In the genomic region with DNA sequence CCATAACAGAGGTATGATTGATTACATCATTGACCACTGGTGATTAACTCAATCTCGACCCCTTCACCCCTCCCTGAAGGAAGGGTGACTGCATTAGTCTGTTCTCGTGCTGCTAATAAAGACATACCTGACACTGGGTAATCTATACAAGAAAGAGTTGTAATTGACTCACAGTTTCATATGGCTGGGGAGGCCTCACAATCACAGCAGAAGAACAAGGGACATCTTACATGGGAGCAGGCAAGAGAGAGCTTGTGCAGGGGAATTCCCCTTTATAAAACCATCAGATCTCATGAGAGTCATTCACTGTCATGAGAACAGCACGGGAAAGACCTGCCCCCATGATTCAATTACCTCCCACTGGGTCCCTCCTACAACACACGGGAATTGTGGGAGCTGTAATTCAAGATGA, we compare ENCODE assay signal across 9 cellular contexts. TPM values are rescaled to one million over a fixed set of nuclear protein-coding genes. Genes with fewer than 3 reads are reported as not detected.
DNase-seq lines count a peak whose midpoint lies in the region; ATAC-seq and TF ChIP-seq lines count a peak whose summit lies in the region.
"Had no signal": no experiment of that assay in that cellular context is flagged by ENCODE, and none has a peak within 500 bp of the region (broad histone marks: within the 10 kb centered on the region; RNA-seq: fewer than 3 reads in every experiment).

No MANE protein-coding gene starts in this region.

- in situ Hi-C loops in KBM-7 (cut with MboI; ENCODE audit: low pct_unique_long_range_greater_than_20kb, low sequenced_read_pairs): no loop called here

- no peak for TF ChIP-seq CTCF in heart right ventricle (IDR thresholded peaks at IDR 0.05)

- no peaks in the 10 kb centered on the region for H3K27me3 ChIP-seq in heart right ventricle
- H3K27me3 ChIP-seq: spleen had no signal

- peak; percentile 41 for DNase-seq in kidney tubule cell (ENCODE audit: low spot score)
- DNase-seq in heart right ventricle: no peak
- DNase-seq in KBM-7: no peak
- no peak for DNase-seq in stimulated activated CD4-positive, alpha-beta T cell treated with anti-CD3 and anti-CD28 coated beads, Interleukin-4, amount 100 ng/mL, for 1 hour
- DNase-seq: naive thymus-derived CD4-positive, alpha-beta T cell; spleen had no signal

- ATAC-seq in GM18861 (IDR thresholded peaks at IDR 0.05; ENCODE audit: unreplicated experiment): peak; percentile 74
- peak; percentile 72 for ATAC-seq in GM21423 (IDR thresholded peaks at IDR 0.05; ENCODE audit: unreplicated experiment)
- peak; percentile 68 for ATAC-seq in HG03159 (IDR thresholded peaks at IDR 0.05; ENCODE audit: unreplicated experiment)
- ATAC-seq in heart right ventricle: no peak
- ATAC-seq: naive thymus-derived CD4-positive, alpha-beta T cell had no signal

- H3K4me1 ChIP-seq in heart right ventricle: peaks cover 0 to 38% (median 18%) of the 10 kb centered on the region in 9 donors

- H3K36me3 ChIP-seq in heart right ventricle: no peaks in the 10 kb centered on the region
- H3K36me3 ChIP-seq: spleen had no signal

- H3K4me3 ChIP-seq in heart right ventricle: no peak overlapping the region
- H3K4me3 ChIP-seq: spleen had no signal

- WGBS in heart right ventricle, 2 donors: 61 to 73% methylated on average over 4 of the region's 4 CpGs

- intact Hi-C loops in heart right ventricle (cut with DNase I): no loop called here

- H3K9me3 ChIP-seq in heart right ventricle: no peaks in the 10 kb centered on the region
- H3K9me3 ChIP-seq: spleen had no signal

- no peak overlapping the region for H3K27ac ChIP-seq in heart right ventricle
- H3K27ac ChIP-seq: spleen had no signal

RNA-seq across cellular contexts. Expression of a gene that starts 55.9 kb away (rescaled TPM):
- total RNA-seq in heart right ventricle: 1 to 10 TPM; 1.3 to 7.3 (median 3.7) TPM
- 1 to 10 TPM in 1 of 2 donors, under 1 TPM in 1; 0.88 to 2.6 TPM for polyA plus RNA-seq in heart right ventricle
- polyA plus RNA-seq: naive thymus-derived CD4-positive, alpha-beta T cell had no signal

Comparison
In these comparisons a context has a peak if more than half of its experiments do, and no peak if none do; other contexts are left out.
1. ATAC-seq: peak in GM18861 (single experiment), GM21423 (single experiment) and HG03159 (single experiment); none in heart right ventricle (0 of 8).